In genomic region chr15:75204340-75205063, GRCh38 we compare ENCODE assay signal across 8 cellular contexts. TPM values are rescaled to one million over a fixed set of nuclear protein-coding genes. Genes with fewer than 3 reads are reported as not detected.
A peak's percentile ranks its signal among the peaks of the same experiment; 100 is the strongest.
DNase-seq lines count a peak whose midpoint lies in the region; ATAC-seq lines count a peak whose summit lies in the region.

No MANE protein-coding gene starts in this region.

- ATAC-seq in HG02870 (IDR thresholded peaks at IDR 0.05; ENCODE audit: unreplicated experiment) = peak; percentile 38
- no peak for ATAC-seq in HG02678 (IDR thresholded peaks at IDR 0.05; ENCODE audit: unreplicated experiment)

- DNase-seq in EH (ENCODE audit: low read depth) (peak; percentile 91), NCI-H460 (ENCODE audit: extremely low read depth, low read depth) (peak; percentile 87), cerebellar nuclear complex (lab: John Stamatoyannopoulos, UW) (peak; percentile 72 to 74), kidney glomerular epithelial cell (lab: John Stamatoyannopoulos, UW) (peak; percentile 70)
- peak; percentile 74 to 81 for DNase-seq in activated CD4-positive, alpha-beta T cell treated with anti-CD3 and anti-CD28 coated beads for 24 hours (ENCODE audit: low read depth in 2 of 2)
- DNase-seq in stimulated activated CD4-positive, alpha-beta T cell treated with anti-CD3 and anti-CD28 coated beads, Interleukin-15, amount 100 ng/mL, for 48 hours (ENCODE audit: low read depth in 2 of 2) = peak; percentile 78 to 85

RNA-seq across cellular contexts. Expression of gene C15orf39, which starts 2.8 kb away (rescaled TPM):
- 5.9 and 7.0 TPM in 2 replicates for total RNA-seq in NCI-H460 (2014; rRNA removed; shearing (Covaris generic))
- 6.2 and 6.6 TPM in 2 replicates for polyA plus RNA-seq in NCI-H460 (2014; cell fraction: nucleus; rRNA removed)

RNA-seq across cellular contexts. Expression of gene GOLGA6C, which starts 53.6 kb away (rescaled TPM):
- total RNA-seq in NCI-H460 (2014; rRNA removed; shearing (Covaris generic)) = not detected in 2 replicates
- polyA plus RNA-seq in NCI-H460 (2014; cell fraction: nucleus; rRNA removed) = 0.14 TPM in 1 of 2 replicates, not detected in the other
